Comparison of ENCODE assay signal across 8 cellular contexts in the genomic region with DNA sequence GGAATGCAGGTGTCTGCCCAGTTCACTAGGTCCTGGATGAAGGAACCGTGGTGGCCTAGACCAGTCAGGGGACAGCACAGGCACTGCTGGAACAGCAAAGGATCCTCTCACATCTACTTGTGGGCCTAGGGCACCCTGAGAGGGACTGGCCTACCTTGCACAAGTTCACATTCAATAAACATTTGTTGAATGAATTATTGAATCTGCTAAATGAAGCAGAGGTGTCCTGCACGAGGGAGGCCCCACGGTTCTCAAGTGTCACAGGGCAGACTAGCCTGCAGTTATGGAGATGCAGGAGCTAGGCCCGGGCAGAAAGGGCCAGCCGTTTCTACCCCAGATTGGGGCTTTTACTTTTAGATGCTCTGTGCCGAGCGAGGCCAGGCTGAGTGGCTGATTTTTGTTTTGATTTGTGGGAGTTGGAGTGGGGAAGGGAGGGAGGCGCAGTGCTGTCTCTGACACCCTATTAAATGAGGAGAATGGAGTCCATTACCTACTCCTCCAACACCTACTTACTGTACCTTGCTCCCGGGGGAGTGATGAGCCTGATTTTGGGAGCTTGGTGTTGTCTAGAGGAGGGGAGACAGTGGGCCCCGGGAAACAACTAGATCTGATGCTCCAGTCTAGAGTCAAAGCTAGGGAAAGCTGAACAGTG. TPM values are rescaled to one million over a fixed set of nuclear protein-coding genes. Genes with fewer than 3 reads are reported as not detected.
DNase-seq lines count a peak whose midpoint lies in the region; ATAC-seq and TF ChIP-seq lines count a peak whose summit lies in the region.

No MANE protein-coding gene starts in this region.

- H3K9me3 ChIP-seq in heart right ventricle: no peaks in the 10 kb centered on the region
- H3K9me3 ChIP-seq in mononuclear cell (ENCODE audit: low read depth, low read length): no peaks in the 10 kb centered on the region
- no peaks in the 10 kb centered on the region for H3K9me3 ChIP-seq in MG63

- H3K4me1 ChIP-seq in heart right ventricle (peaks cover 19 to 66% (median 46%) of the 10 kb centered on the region in 9 donors), mononuclear cell (ENCODE audit: insufficient read depth, low read length) (peaks cover 47% of the 10 kb centered on the region)

- peak overlapping the region; percentile 73 to 98 (median 94) for H3K27ac ChIP-seq in heart right ventricle
- peak overlapping the region; percentile 86 for H3K27ac ChIP-seq in adipose tissue (ENCODE audit: low read depth, low read length)

- no peaks in the 10 kb centered on the region for H3K27me3 ChIP-seq in heart right ventricle
- H3K27me3 ChIP-seq in mononuclear cell (ENCODE audit: insufficient read depth, low read length): no peaks in the 10 kb centered on the region
- H3K27me3 ChIP-seq in MG63: no peaks in the 10 kb centered on the region

- intact Hi-C loops in heart right ventricle (cut with DNase I): loop anchor here in 7 of 10 donors (1.0 to 5.0 kb wide), 4 partner anchors 65 to 102 kb away; a partner anchor contains a TSS
- intact Hi-C loops in cardiac septum (cut with DNase I): loop anchor here (2.0 kb wide), 1 partner anchor 60 kb away; no protein-coding TSS in a partner anchor

- no peak for DNase-seq in heart right ventricle
- no peak for DNase-seq in cardiac septum (ENCODE audit: low spot score)
- no peak for DNase-seq in AG08395 (ENCODE audit: low spot score)
- DNase-seq in MG63: no peak

- TF ChIP-seq CTCF in heart right ventricle (IDR thresholded peaks at IDR 0.05): no peak

- no peaks in the 10 kb centered on the region for H3K36me3 ChIP-seq in heart right ventricle
- no peaks in the 10 kb centered on the region for H3K36me3 ChIP-seq in MG63

- WGBS in heart right ventricle, 2 donors: 56 to 63% methylated on average over 10 of the region's 10 CpGs
- 60 to 79% (median 63%) methylated on average over 10 of the region's 10 CpGs for WGBS in adipose tissue, 3 donors

- H3K4me3 ChIP-seq in heart right ventricle: peak overlapping the region in 7 of 10 donors; percentile 41 to 59 (median 56)
- peak overlapping the region; percentile 29 for H3K4me3 ChIP-seq in mononuclear cell (ENCODE audit: low read length)
- H3K4me3 ChIP-seq in MG63: no peak overlapping the region; the same call in 1 of the 2 replicates

- ATAC-seq in heart right ventricle: no peak
- ATAC-seq in GM19324 (IDR thresholded peaks at IDR 0.05; ENCODE audit: low FRiP score, unreplicated experiment): no peak
- no peak for ATAC-seq in GM19351 (IDR thresholded peaks at IDR 0.05; ENCODE audit: unreplicated experiment)

RNA-seq across cellular contexts. Expression of a gene that starts 18.4 kb away (rescaled TPM):
- total RNA-seq in heart right ventricle (under 1 TPM in 1 of 10 donors, not detected in 9; 0.72 TPM), cardiac septum (not detected), mononuclear cell (0.42 TPM)
- polyA plus RNA-seq in heart right ventricle (under 1 TPM; 0.06 to 0.51 TPM), adipose tissue (under 1 TPM in 2 of 3 donors, not detected in 1; 0.40 to 0.89 TPM)
- 0.76 and 1.2 TPM in 2 replicates for total RNA-seq in MG63 (2014; rRNA removed; shearing (Covaris generic); ENCODE audit: low replicate concordance)

RNA-seq across cellular contexts. Expression of a gene that starts 26.8 kb away (rescaled TPM):
- total RNA-seq in heart right ventricle (10 to 100 TPM in 1 of 10 donors, 1 to 10 TPM in 8, under 1 TPM in 1; 0.83 to 30.4 (median 5.9) TPM), cardiac septum (7.4 TPM), mononuclear cell (107 TPM)
- polyA plus RNA-seq in heart right ventricle (10 to 100 TPM in 1 of 2 donors, 1 to 10 TPM in 1; 8.8 to 17.1 TPM), adipose tissue (100 to 1,000 TPM in 1 of 3 donors, 10 to 100 TPM in 2; 22.2 to 129 (median 76.7) TPM)
- 283 and 538 TPM in 2 replicates for total RNA-seq in MG63 (2014; rRNA removed; shearing (Covaris generic); ENCODE audit: low replicate concordance)
